13 cellular contexts compared by ENCODE assay signal in the genomic region with DNA sequence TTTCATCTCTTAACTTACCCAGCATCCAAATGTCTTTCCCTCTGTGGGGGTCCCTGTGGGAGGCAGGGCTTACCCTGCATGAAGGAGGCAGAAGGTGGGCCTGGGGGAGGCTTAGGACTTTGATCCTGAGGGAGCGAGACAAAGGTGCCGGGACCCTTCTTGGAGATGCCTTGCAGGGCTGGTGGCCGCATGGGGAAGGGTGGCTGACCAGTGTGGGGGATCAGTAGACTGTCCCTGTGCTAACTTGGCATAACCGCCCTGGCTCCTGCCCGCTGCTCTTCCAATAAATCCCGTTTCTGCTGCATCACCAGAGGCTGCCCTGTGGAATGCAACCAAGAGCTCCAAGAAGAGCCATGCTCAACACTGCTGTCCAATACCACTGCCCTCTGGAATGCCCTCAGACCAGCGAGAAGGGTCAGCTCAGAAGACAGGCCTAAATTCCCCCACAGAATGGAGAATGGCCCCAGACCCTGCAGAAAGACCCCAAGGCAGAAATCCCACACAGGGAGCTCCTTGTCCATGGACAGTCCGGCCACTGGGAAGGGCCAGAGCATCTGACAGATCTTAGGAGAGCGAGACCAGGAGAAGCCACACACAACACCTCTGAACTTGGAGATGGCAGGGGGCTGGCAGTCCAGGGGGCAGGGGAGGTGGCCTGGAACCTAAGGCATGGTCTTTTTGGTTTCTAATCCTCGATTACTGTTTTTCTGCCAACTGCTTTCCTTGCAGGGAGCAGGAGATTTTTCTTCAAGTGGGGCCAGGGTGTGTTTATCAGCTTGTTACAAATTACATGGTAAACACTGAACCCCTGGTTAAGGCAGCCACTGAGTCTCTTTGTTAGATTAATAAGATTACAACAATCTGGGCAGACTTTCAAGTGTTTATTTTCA. TPM values are rescaled to one million over a fixed set of nuclear protein-coding genes. Genes with fewer than 3 reads are reported as not detected.
A peak's percentile ranks its signal among the peaks of the same experiment; 100 is the strongest.
DNase-seq lines count a peak whose midpoint lies in the region; ATAC-seq and TF ChIP-seq lines count a peak whose summit lies in the region.
"Had no signal": no experiment of that assay in that cellular context is flagged by ENCODE, and none has a peak within 500 bp of the region (broad histone marks: within the 10 kb centered on the region; RNA-seq: fewer than 3 reads in every experiment).

No MANE protein-coding gene starts in this region.

- H3K4me1 Mint-ChIP-seq in T-helper 1 cell treated with Interleukin-12 subunit alpha and Interleukin-12 subunit beta and Interleukin-4 antibody, amounts not matched to agents 30 μg/mL and 1 μg/mL, for 36 hours (ENCODE audit: low read depth): peaks cover 72% of the 10 kb centered on the region

- H3K9me3 Mint-ChIP-seq in T-helper 1 cell treated with Interleukin-12 subunit alpha and Interleukin-12 subunit beta and Interleukin-4 antibody, amounts not matched to agents 30 μg/mL and 1 μg/mL, for 36 hours: no peaks in the 10 kb centered on the region
- H3K9me3 Mint-ChIP-seq: naive B cell had no signal

- no peak overlapping the region for H3K4me3 ChIP-seq in Peyer's patch
- no peak overlapping the region for H3K4me3 ChIP-seq in skin epidermis
- H3K4me3 ChIP-seq: coronary artery had no signal

- H3K27me3 ChIP-seq in Peyer's patch: no peaks in the 10 kb centered on the region

- no peak for ATAC-seq in GM21360 (IDR thresholded peaks at IDR 0.05; ENCODE audit: unreplicated experiment)

- no peak for DNase-seq in T-helper 1 cell
- DNase-seq in Peyer's patch: no peak
- peak; percentile 33 for DNase-seq in ecto neural progenitor cell (ENCODE audit: low spot score)
- DNase-seq in NCI-H748 (lab: John Stamatoyannopoulos, UW; ENCODE audit: unreplicated experiment): no peak
- no peak for DNase-seq in T-helper 9 cell
- DNase-seq: DMS79 treated with DMSO at 0.1 percent for 48 hours, naive B cell, NCI-H1092 treated with DMSO at 0.1 percent for 48 hours had no signal

- H3K4me3 Mint-ChIP-seq in T-helper 1 cell treated with Interleukin-12 subunit alpha and Interleukin-12 subunit beta and Interleukin-4 antibody, amounts not matched to agents 30 μg/mL and 1 μg/mL, for 36 hours: peak overlapping the region; percentile 76
- H3K4me3 Mint-ChIP-seq: naive B cell had no signal

- H3K36me3 ChIP-seq in Peyer's patch: no peaks in the 10 kb centered on the region

- peak overlapping the region; percentile 100 for H3K27ac Mint-ChIP-seq in T-helper 1 cell treated with Interleukin-12 subunit alpha and Interleukin-12 subunit beta and Interleukin-4 antibody, amounts not matched to agents 30 μg/mL and 1 μg/mL, for 36 hours
- H3K27ac Mint-ChIP-seq: naive B cell had no signal

- H3K36me3 Mint-ChIP-seq in T-helper 1 cell treated with Interleukin-12 subunit alpha and Interleukin-12 subunit beta and Interleukin-4 antibody, amounts not matched to agents 30 μg/mL and 1 μg/mL, for 36 hours (ENCODE audit: low read depth): peaks cover 3% of the 10 kb centered on the region
- H3K36me3 Mint-ChIP-seq: naive B cell had no signal

- H3K27ac ChIP-seq in Peyer's patch (peak overlapping the region; percentile 38 to 69 (median 63)), skin epidermis (peak overlapping the region in 16 of 21 experiments; percentile 2 to 96 (median 74))
- H3K27ac ChIP-seq: coronary artery had no signal

- no peaks in the 10 kb centered on the region for H3K9me3 ChIP-seq in Peyer's patch

- TF ChIP-seq POLR2A in Peyer's patch (IDR thresholded peaks at IDR 0.05): no peak

- no peak for TF ChIP-seq CTCF in Peyer's patch (IDR thresholded peaks at IDR 0.05)

- H3K27me3 Mint-ChIP-seq in T-helper 1 cell treated with Interleukin-12 subunit alpha and Interleukin-12 subunit beta and Interleukin-4 antibody, amounts not matched to agents 30 μg/mL and 1 μg/mL, for 36 hours (ENCODE audit: low read depth): no peaks in the 10 kb centered on the region

- H3K4me1 ChIP-seq in Peyer's patch: no peaks in the 10 kb centered on the region

RNA-seq across cellular contexts. Expression of gene DMRTB1, which starts 46.7 kb away (rescaled TPM):
- not detected for total RNA-seq in Peyer's patch
- total RNA-seq: T-helper 2 cell treated with Interferon-gamma antibody and Interleukin-4, amounts not matched to agents 100 ng/mL and 5 ng/mL, for 36 hours had no signal
